14 cellular contexts compared by ENCODE assay signal in genomic region chr5:116303810-116304209, GRCh38.
DNase-seq lines count a peak whose midpoint lies in the region; ATAC-seq lines count a peak whose summit lies in the region.
"Had no signal": no experiment of that assay in that cellular context is flagged by ENCODE, and none has a peak within 500 bp of the region (broad histone marks: within the 10 kb centered on the region; RNA-seq: fewer than 3 reads in every experiment).

No MANE protein-coding gene starts in this region.

- ATAC-seq in left lobe of liver, result peak; percentile 78
- ATAC-seq in stimulated activated naive CD8-positive, alpha-beta T cell treated with anti-CD3 and anti-CD28 coated beads, Interleukin-15, Interleukin-2, amounts not matched to agents 100 U/mL and 50 U/mL, for 24 hours, result no peak
- ATAC-seq: A549, K562 had no signal

- peak; percentile 25 for DNase-seq in DMS153 (lab: John Stamatoyannopoulos, UW)
- peak; percentile 71 for DNase-seq in NCI-H1436 treated with DMSO at 0.1 percent for 48 hours (lab: John Stamatoyannopoulos, UW)
- DNase-seq in NCI-H748 (lab: John Stamatoyannopoulos, UW; ENCODE audit: unreplicated experiment), result peak; percentile 96
- no peak for DNase-seq in left lobe of liver (ENCODE audit: low spot score)
- no peak for DNase-seq in SKM-1 (lab: John Stamatoyannopoulos, UW; ENCODE audit: unreplicated experiment)
- DNase-seq in midbrain (lab: John Stamatoyannopoulos, UW), result no peak
- DNase-seq in stimulated activated naive CD8-positive, alpha-beta T cell treated with anti-CD3 and anti-CD28 coated beads, Interleukin-15, Interleukin-2, amounts not matched to agents 100 U/mL and 50 U/mL, for 24 hours, result no peak
- no peak for DNase-seq in COLO829 (ENCODE audit: low spot score)
- DNase-seq: DMS79, GM23248, NCI-H345, SHP77 treated with DMSO at 0.1 percent for 48 hours had no signal

Comparison
In these comparisons a context has a peak if more than half of its experiments do, and no peak if none do; other contexts are left out.
1. DNase-seq: peak in DMS153 (single experiment), NCI-H1436 treated with DMSO at 0.1 percent for 48 hours (single experiment) and NCI-H748 (single experiment); none in left lobe of liver (single experiment), SKM-1 (single experiment), midbrain (single experiment), stimulated activated naive CD8-positive, alpha-beta T cell treated with anti-CD3 and anti-CD28 coated beads, Interleukin-15, Interleukin-2, amounts not matched to agents 100 U/mL and 50 U/mL, for 24 hours (single experiment) and COLO829 (single experiment).